In the genomic region with DNA sequence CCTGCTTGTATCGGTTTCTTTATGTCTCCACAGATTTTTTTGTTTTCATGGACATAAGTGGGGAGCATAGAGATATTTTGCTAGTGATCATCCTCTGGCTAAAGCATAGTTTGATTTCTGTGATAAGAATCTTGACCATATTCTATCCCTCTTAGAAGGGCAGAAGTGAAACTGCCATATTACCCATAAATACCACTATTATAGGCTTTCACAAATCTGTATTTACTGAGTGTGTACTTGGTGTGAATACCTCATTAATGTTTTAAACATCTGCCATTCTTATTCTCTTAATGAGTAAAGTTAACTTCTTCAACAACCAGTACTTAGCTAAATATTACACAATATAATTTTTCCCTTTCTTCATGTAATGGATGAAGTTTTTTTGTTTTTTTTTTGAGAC, we compare ENCODE assay signal across 20 cellular contexts. TPM values are rescaled to one million over a fixed set of nuclear protein-coding genes. Genes with fewer than 3 reads are reported as not detected.
DNase-seq lines count a peak whose midpoint lies in the region; ATAC-seq and TF ChIP-seq lines count a peak whose summit lies in the region.
"Had no signal": no experiment of that assay in that cellular context is flagged by ENCODE, and none has a peak within 500 bp of the region (broad histone marks: within the 10 kb centered on the region; RNA-seq: fewer than 3 reads in every experiment).

No MANE protein-coding gene starts in this region.

- H3K36me3 ChIP-seq in GM23338 (ENCODE audit: insufficient read depth), result no peaks in the 10 kb centered on the region

- H3K9me3 Mint-ChIP-seq in activated naive CD4-positive, alpha-beta T cell treated with anti-CD3 and anti-CD28 coated beads, Interleukin-2, amount 50 U/mL, for 24 hours, result no peaks in the 10 kb centered on the region
- no peaks in the 10 kb centered on the region for H3K9me3 Mint-ChIP-seq in activated naive CD4-positive, alpha-beta T cell treated with anti-CD3 and anti-CD28 coated beads, Interleukin-2, amount 10 ng/mL, durations not matched to agents 7 days and 5 days
- no peaks in the 10 kb centered on the region for H3K9me3 Mint-ChIP-seq in GM23338
- no peaks in the 10 kb centered on the region for H3K9me3 Mint-ChIP-seq in naive thymus-derived CD8-positive, alpha-beta T cell
- H3K9me3 Mint-ChIP-seq in MCF 10A (ENCODE audit: unreplicated experiment), result no peaks in the 10 kb centered on the region
- H3K9me3 Mint-ChIP-seq: CD8-positive, alpha-beta T cell had no signal

- no peaks in the 10 kb centered on the region for H3K9me3 ChIP-seq in T-helper 17 cell (ENCODE audit: control insufficient read depth, low read length, poor library complexity, severe bottlenecking)
- H3K9me3 ChIP-seq: A549 had no signal

- no peak overlapping the region for H3K4me3 Mint-ChIP-seq in activated naive CD4-positive, alpha-beta T cell treated with anti-CD3 and anti-CD28 coated beads, Interleukin-2, amount 50 U/mL, for 24 hours
- H3K4me3 Mint-ChIP-seq in activated naive CD4-positive, alpha-beta T cell treated with anti-CD3 and anti-CD28 coated beads, Interleukin-2, amount 10 ng/mL, durations not matched to agents 7 days and 5 days, result no peak overlapping the region
- no peak overlapping the region for H3K4me3 Mint-ChIP-seq in GM23338
- no peak overlapping the region for H3K4me3 Mint-ChIP-seq in T-helper 17 cell
- H3K4me3 Mint-ChIP-seq in naive thymus-derived CD8-positive, alpha-beta T cell, result peak overlapping the region in 2 of 10 donors; percentile 26 to 43
- H3K4me3 Mint-ChIP-seq in MCF 10A (ENCODE audit: unreplicated experiment), result no peak overlapping the region
- H3K4me3 Mint-ChIP-seq: CD8-positive, alpha-beta T cell had no signal

- intact Hi-C loops in MCF 10A (cut with micrococcal nuclease), result no loop called here

- no peaks in the 10 kb centered on the region for H3K9me2 ChIP-seq in GM23338 (ENCODE audit: insufficient read depth)

- TF ChIP-seq CTCF in GM23338 (conservative IDR thresholded peaks at IDR 0.05; ENCODE audit: low read depth in 2 of 2) (no peak), MCF 10A (IDR thresholded peaks at IDR 0.05; ENCODE audit: unreplicated experiment) (no peak)

- H4K20me1 ChIP-seq in GM23338 (replicated peaks; ENCODE audit: insufficient read depth), result peaks cover 64% of the 10 kb centered on the region

- H3K27me3 Mint-ChIP-seq in activated naive CD4-positive, alpha-beta T cell treated with anti-CD3 and anti-CD28 coated beads, Interleukin-2, amount 50 U/mL, for 24 hours, result no peaks in the 10 kb centered on the region
- H3K27me3 Mint-ChIP-seq in activated naive CD4-positive, alpha-beta T cell treated with anti-CD3 and anti-CD28 coated beads, Interleukin-2, amount 10 ng/mL, durations not matched to agents 7 days and 5 days, result no peaks in the 10 kb centered on the region
- H3K27me3 Mint-ChIP-seq in GM23338 (ENCODE audit: insufficient read depth, low read depth, poor library complexity) (no peaks in the 10 kb centered on the region), T-helper 17 cell (no peaks in the 10 kb centered on the region), MCF 10A (ENCODE audit: insufficient read depth, unreplicated experiment) (no peaks in the 10 kb centered on the region)
- no peaks in the 10 kb centered on the region for H3K27me3 Mint-ChIP-seq in naive thymus-derived CD8-positive, alpha-beta T cell

- ATAC-seq in GM23338 (no peak), T-helper 17 cell (no peak)
- no peak for ATAC-seq in naive thymus-derived CD8-positive, alpha-beta T cell
- ATAC-seq: CD8-positive, alpha-beta T cell had no signal

- no peak overlapping the region for H3K27ac ChIP-seq in GM23338 (ENCODE audit: low read depth)
- H3K27ac ChIP-seq: A549 had no signal

- peaks cover 7% of the 10 kb centered on the region for H3K36me3 Mint-ChIP-seq in activated naive CD4-positive, alpha-beta T cell treated with anti-CD3 and anti-CD28 coated beads, Interleukin-2, amount 50 U/mL, for 24 hours
- H3K36me3 Mint-ChIP-seq in activated naive CD4-positive, alpha-beta T cell treated with anti-CD3 and anti-CD28 coated beads, Interleukin-2, amount 10 ng/mL, durations not matched to agents 7 days and 5 days, result peaks cover 16% of the 10 kb centered on the region
- H3K36me3 Mint-ChIP-seq in GM23338 (ENCODE audit: low read depth) (no peaks in the 10 kb centered on the region), T-helper 17 cell (ENCODE audit: low read depth) (peaks cover 4% of the 10 kb centered on the region), MCF 10A (ENCODE audit: insufficient read depth, unreplicated experiment) (peaks cover 19% of the 10 kb centered on the region)
- H3K36me3 Mint-ChIP-seq in naive thymus-derived CD8-positive, alpha-beta T cell, result peaks cover 0 to 29% (median 0%) of the 10 kb centered on the region in 3 donors

- H3K4me1 Mint-ChIP-seq in activated naive CD4-positive, alpha-beta T cell treated with anti-CD3 and anti-CD28 coated beads, Interleukin-2, amount 50 U/mL, for 24 hours, result peaks cover 73% of the 10 kb centered on the region
- H3K4me1 Mint-ChIP-seq in activated naive CD4-positive, alpha-beta T cell treated with anti-CD3 and anti-CD28 coated beads, Interleukin-2, amount 10 ng/mL, durations not matched to agents 7 days and 5 days, result peaks cover 35% of the 10 kb centered on the region
- H3K4me1 Mint-ChIP-seq in GM23338 (no peaks in the 10 kb centered on the region; the same call in 2 of the 3 replicates), T-helper 17 cell (peaks cover 49% of the 10 kb centered on the region), MCF 10A (ENCODE audit: insufficient read depth, unreplicated experiment) (no peaks in the 10 kb centered on the region)
- peaks cover 11 to 79% (median 60%) of the 10 kb centered on the region in 4 donors for H3K4me1 Mint-ChIP-seq in naive thymus-derived CD8-positive, alpha-beta T cell

- POLR2A ChIA-PET in naive thymus-derived CD8-positive, alpha-beta T cell (lab: Charles Lee), result interaction anchor here (1.3 kb wide), 1 partner anchor 15 kb away, joined by 5 read pairs; a partner anchor contains a TSS
- POLR2A ChIA-PET in MCF 10A (lab: Yijun Ruan, JAX), result interaction anchor here (0.5 to 2.9 kb wide), 4 partner anchors 9 to 119 kb away, joined by 3 to 15 read pairs (median 3); no protein-coding TSS in a partner anchor

- H3F3A ChIP-seq in GM23338 (replicated peaks; ENCODE audit: low read depth), result no peaks in the 10 kb centered on the region

- no peak overlapping the region for H2AFZ ChIP-seq in GM23338

- H3K4me2 ChIP-seq in GM23338, result no peak overlapping the region
- H3K4me2 ChIP-seq: A549 had no signal

- peak overlapping the region; percentile 17 for H3K27ac Mint-ChIP-seq in activated naive CD4-positive, alpha-beta T cell treated with anti-CD3 and anti-CD28 coated beads, Interleukin-2, amount 50 U/mL, for 24 hours
- no peak overlapping the region for H3K27ac Mint-ChIP-seq in activated naive CD4-positive, alpha-beta T cell treated with anti-CD3 and anti-CD28 coated beads, Interleukin-2, amount 10 ng/mL, durations not matched to agents 7 days and 5 days
- H3K27ac Mint-ChIP-seq in GM23338 (0 out of 2 replicates have a peak overlapping the region, but pooled peaks have one; percentile 65), T-helper 17 cell (peak overlapping the region; percentile 19), MCF 10A (ENCODE audit: low read depth, unreplicated experiment) (no peak overlapping the region)
- peak overlapping the region in 8 of 10 donors; percentile 31 to 74 (median 46) for H3K27ac Mint-ChIP-seq in naive thymus-derived CD8-positive, alpha-beta T cell

- CTCF ChIA-PET in activated naive CD4-positive, alpha-beta T cell treated with anti-CD3 and anti-CD28 coated beads, Interleukin-2, amount 10 ng/mL, durations not matched to agents 7 days and 5 days (lab: Charles Lee), result no interaction called here
- CTCF ChIA-PET in MCF 10A (lab: Yijun Ruan, JAX), result interaction anchor here (0.6 kb wide), 1 partner anchor 86 kb away, joined by 3 read pairs; no protein-coding TSS in a partner anchor

- peaks cover 100% of the 10 kb centered on the region for H3K79me2 ChIP-seq in GM23338 (replicated peaks; ENCODE audit: insufficient read depth)

- no TSS peak for BruUV-seq in MCF 10A (replicated peaks; lab: Mats Ljungman, UMichigan)

- no peaks in the 10 kb centered on the region for H3K27me3 ChIP-seq in GM23338 (ENCODE audit: insufficient read depth)

- no peaks in the 10 kb centered on the region for H3K4me1 ChIP-seq in GM23338 (ENCODE audit: insufficient read depth)

- DNase-seq in activated naive CD4-positive, alpha-beta T cell treated with anti-CD3 and anti-CD28 coated beads, Interleukin-2, amount 10 ng/mL, durations not matched to agents 7 days and 5 days, result no peak
- DNase-seq in GM23338 (ENCODE audit: low spot score) (no peak), T-helper 17 cell (no peak), glomerular visceral epithelial cell (ENCODE audit: extremely low spot score) (no peak), MCF 10A (ENCODE audit: unreplicated experiment) (no peak)
- no peak for DNase-seq in naive thymus-derived CD8-positive, alpha-beta T cell
- DNase-seq in central memory CD4-positive, alpha-beta T cell, result no peak
- DNase-seq: CD8-positive, alpha-beta T cell; DND-41; GDM1; HCEC 1CT; IMR-90; NCI-H1092; NCI-H1694; NCI-H345; NCI-H69; NK-92 treated with Interleukin-12 subunit alpha and Interleukin-12 subunit beta, amount 100 ng/mL, for 24 hours; SHP77 treated with DMSO at 0.1 percent for 48 hours had no signal

- H3K4me3 ChIP-seq in GM23338, result no peak overlapping the region
- H3K4me3 ChIP-seq: A549 had no signal

TF ChIP-seq in GM23338, 12 proteins besides CTCF, POLR2A, EP300 and RAD21 (continues in another document):
- no peak for TF ChIP-seq POLR2AphosphoS5 (IDR thresholded peaks at IDR 0.05; ENCODE audit: low read depth)
- no peak for TF ChIP-seq EZH2 (IDR thresholded peaks at IDR 0.05; ENCODE audit: low read depth, unreplicated experiment)
- no peak for TF ChIP-seq JUNB (IDR thresholded peaks at IDR 0.05; ENCODE audit: unreplicated experiment)

RNA-seq across cellular contexts. Expression of a gene that starts 16.1 kb away (rescaled TPM):
- total RNA-seq in GM23338 (2014; rRNA removed; shearing (Covaris generic)), result 114 and 119 TPM in 2 replicates
- 74.9 and 86.8 TPM in 2 replicates for polyA plus RNA-seq in GM23338 (2016; fragmentation: Nextera tagmentation; extraction: Ambion mirVana)
- 100 to 1,000 TPM; 215 to 220 TPM for total RNA-seq in T-helper 17 cell
- total RNA-seq in naive thymus-derived CD8-positive, alpha-beta T cell, result 100 to 1,000 TPM; 142 to 158 TPM
- 10 to 100 TPM; 19.5 to 31.0 (median 26.7) TPM for polyA plus RNA-seq in naive thymus-derived CD8-positive, alpha-beta T cell
- 123 and 139 TPM in 2 replicates for total RNA-seq in MCF 10A (2022)

Comparison
In these comparisons a context has a peak if more than half of its experiments do, and no peak if none do; other contexts are left out.
1. H3K27ac Mint-ChIP-seq: peak in activated naive CD4-positive, alpha-beta T cell treated with anti-CD3 and anti-CD28 coated beads, Interleukin-2, amount 50 U/mL, for 24 hours (single experiment), GM23338 (single experiment), T-helper 17 cell (single experiment) and naive thymus-derived CD8-positive, alpha-beta T cell (8 of 10); none in activated naive CD4-positive, alpha-beta T cell treated with anti-CD3 and anti-CD28 coated beads, Interleukin-2, amount 10 ng/mL, durations not matched to agents 7 days and 5 days (single experiment) and MCF 10A (single experiment).